Comparison of ENCODE assay signal across 8 cellular contexts in the genomic region with DNA sequence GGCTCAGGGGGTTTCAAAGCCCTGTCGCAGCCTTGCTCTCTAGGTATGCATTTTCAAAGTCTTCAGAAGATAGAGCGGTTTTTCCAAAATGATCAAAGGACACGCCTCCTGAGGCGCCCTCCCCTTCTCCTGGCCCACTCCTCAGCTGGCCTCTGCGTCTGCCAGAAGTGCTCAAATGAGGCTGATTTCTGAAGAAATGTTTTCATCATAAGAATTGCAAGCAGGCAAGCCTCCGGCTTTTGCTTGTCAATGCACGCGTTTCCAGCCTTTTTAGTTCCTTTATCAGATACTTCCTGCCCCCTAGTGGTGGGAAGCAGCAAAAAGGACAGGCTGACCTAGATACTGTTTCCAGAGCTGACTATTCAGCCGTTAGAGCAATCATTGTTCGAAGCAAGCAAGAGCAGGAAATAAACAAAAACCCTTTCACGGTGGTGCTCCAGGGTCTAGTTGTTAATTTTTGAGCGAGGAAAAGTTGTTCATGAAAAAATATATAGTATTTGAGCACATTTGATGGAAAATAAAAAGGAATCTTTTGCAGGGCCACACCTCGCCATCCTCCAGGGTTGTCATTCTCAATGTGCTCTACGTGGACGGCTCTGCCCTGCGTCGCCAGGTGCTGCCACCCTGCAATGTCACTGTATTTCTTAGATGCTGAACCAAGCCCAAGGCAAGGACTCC.
A peak's percentile ranks its signal among the peaks of the same experiment; 100 is the strongest.
DNase-seq lines count a peak whose midpoint lies in the region; ATAC-seq and TF ChIP-seq lines count a peak whose summit lies in the region.

No MANE protein-coding gene starts in this region.

- no peaks in the 10 kb centered on the region; the same call in 1 of the 2 replicates for H3K4me1 ChIP-seq in PC-3 (ENCODE audit: insufficient read depth, low read length)

- H3K27me3 ChIP-seq in PC-3 (ENCODE audit: low read length), result no peaks in the 10 kb centered on the region

- DNase-seq in DMS53 (lab: John Stamatoyannopoulos, UW), result peak; percentile 91
- peak; percentile 69 for DNase-seq in KG1 (lab: John Stamatoyannopoulos, UW)
- DNase-seq in PC-3, result peak; percentile 90
- peak; percentile 69 for DNase-seq in activated T-cell treated with anti-CD3 and anti-CD28 coated beads, Interleukin-2, amount 50 U/mL, for 1 hour
- peak; percentile 51 to 93 (median 84) for DNase-seq in naive thymus-derived CD8-positive, alpha-beta T cell

- H2AFZ ChIP-seq in PC-3 (ENCODE audit: low read length), result peak overlapping the region; percentile 78

- H3F3A ChIP-seq in PC-3 (ENCODE audit: low read length, unreplicated experiment), result no peaks in the 10 kb centered on the region

- peaks cover 0 to 17% (median 10%) of the 10 kb centered on the region in 9 donors for H3K9me3 Mint-ChIP-seq in naive thymus-derived CD8-positive, alpha-beta T cell
- no peaks in the 10 kb centered on the region for H3K9me3 Mint-ChIP-seq in stimulated activated memory B cell treated with anti-CD40 and anti-IgM and Interleukin-4, amounts not matched to agents 10 μg/mL and 1 μg/mL and 100 μg/mL, for 72 hours

- intact Hi-C loops in PC-3 (cut with micrococcal nuclease), result loop anchor here (1.0 to 5.0 kb wide), 4 partner anchors 24 to 518 kb away; no protein-coding TSS in a partner anchor

- H3K27me3 Mint-ChIP-seq in naive thymus-derived CD8-positive, alpha-beta T cell, result no peaks in the 10 kb centered on the region
- no peaks in the 10 kb centered on the region for H3K27me3 Mint-ChIP-seq in stimulated activated memory B cell treated with anti-CD40 and anti-IgM and Interleukin-4, amounts not matched to agents 10 μg/mL and 1 μg/mL and 100 μg/mL, for 72 hours

- H3K4me1 Mint-ChIP-seq in naive thymus-derived CD8-positive, alpha-beta T cell, result peaks cover 15 to 44% (median 41%) of the 10 kb centered on the region in 4 donors
- peaks cover 25% of the 10 kb centered on the region for H3K4me1 Mint-ChIP-seq in stimulated activated memory B cell treated with anti-CD40 and anti-IgM and Interleukin-4, amounts not matched to agents 10 μg/mL and 1 μg/mL and 100 μg/mL, for 72 hours

- no peaks in the 10 kb centered on the region for H3K9me2 ChIP-seq in PC-3 (replicated peaks; ENCODE audit: low read length)

- no peaks in the 10 kb centered on the region for H4K20me1 ChIP-seq in PC-3 (ENCODE audit: low read length)

- H3K27ac Mint-ChIP-seq in naive thymus-derived CD8-positive, alpha-beta T cell, result peak overlapping the region; percentile 82 to 95 (median 90)
- no peak overlapping the region for H3K27ac Mint-ChIP-seq in stimulated activated memory B cell treated with anti-CD40 and anti-IgM and Interleukin-4, amounts not matched to agents 10 μg/mL and 1 μg/mL and 100 μg/mL, for 72 hours

- H3K79me2 ChIP-seq in PC-3 (ENCODE audit: low read length), result no peaks in the 10 kb centered on the region

- CTCF ChIA-PET in PC-3 (lab: Charles Lee), result interaction anchor here (0.7 to 1.8 kb wide), 4 partner anchors 91 to 235 kb away, joined by 3 to 9 read pairs (median 4); no protein-coding TSS in a partner anchor

- ATAC-seq in GM21619 (IDR thresholded peaks at IDR 0.05; ENCODE audit: unreplicated experiment), result peak; percentile 98
- ATAC-seq in PC-3, result peak; percentile 92
- peak; percentile 88 for ATAC-seq in esophagus mucosa
- peak; percentile 90 to 94 for ATAC-seq in naive thymus-derived CD8-positive, alpha-beta T cell
- ATAC-seq in stimulated activated memory B cell treated with anti-CD40 and anti-IgM and Interleukin-4, amounts not matched to agents 10 μg/mL and 1 μg/mL and 100 μg/mL, for 72 hours, result peak; percentile 80

- H3K27ac ChIP-seq in PC-3 (ENCODE audit: low read length), result no peak overlapping the region

- H3K9me3 ChIP-seq in PC-3 (ENCODE audit: low read length), result no peaks in the 10 kb centered on the region

- H3K4me3 Mint-ChIP-seq in naive thymus-derived CD8-positive, alpha-beta T cell, result peak overlapping the region; percentile 30 to 83 (median 66)
- no peak overlapping the region for H3K4me3 Mint-ChIP-seq in stimulated activated memory B cell treated with anti-CD40 and anti-IgM and Interleukin-4, amounts not matched to agents 10 μg/mL and 1 μg/mL and 100 μg/mL, for 72 hours

- H3K4me3 ChIP-seq in PC-3 (ENCODE audit: low read length), result peak overlapping the region; percentile 25; the same call in 1 of the 2 replicates

- no peak overlapping the region for H3K9ac ChIP-seq in PC-3 (ENCODE audit: low read length)

- peaks cover 0 to 19% (median 12%) of the 10 kb centered on the region in 3 donors for H3K36me3 Mint-ChIP-seq in naive thymus-derived CD8-positive, alpha-beta T cell
- peaks cover 12% of the 10 kb centered on the region for H3K36me3 Mint-ChIP-seq in stimulated activated memory B cell treated with anti-CD40 and anti-IgM and Interleukin-4, amounts not matched to agents 10 μg/mL and 1 μg/mL and 100 μg/mL, for 72 hours

- BruUV-seq in PC-3 (replicated peaks; lab: Mats Ljungman, UMichigan), result no TSS peak

- POLR2A ChIA-PET in PC-3 (lab: Charles Lee; ENCODE audit: unreplicated experiment), result no interaction called here
- POLR2A ChIA-PET in naive thymus-derived CD8-positive, alpha-beta T cell (lab: Charles Lee), result interaction anchor here (0.6 to 2.6 kb wide), 14 partner anchors 9 to 310 kb away, joined by 3 to 18 read pairs (median 4); partner anchors contain the start of genes ASF1A, CEP85L and MCM9

- peak; percentile 88 for TF ChIP-seq CTCF in PC-3 (conservative IDR thresholded peaks at IDR 0.05; ENCODE audit: low read depth, low read length)

- no peaks in the 10 kb centered on the region; the same call in 1 of the 2 replicates for H3K36me3 ChIP-seq in PC-3 (ENCODE audit: low read depth, low read length)

- H3K4me2 ChIP-seq in PC-3 (ENCODE audit: low read length), result peak overlapping the region; percentile 72
